ENCODE assay signal across 20 cellular contexts in genomic region chr13:106468948-106469590, GRCh38.
"Had no signal": no experiment of that assay in that cellular context is flagged by ENCODE, and none has a peak within 500 bp of the region (broad histone marks: within the 10 kb centered on the region; RNA-seq: fewer than 3 reads in every experiment).

No MANE protein-coding gene starts in this region.

- H3K4me1 Mint-ChIP-seq: central memory CD8-positive, alpha-beta T cell had no signal

- H3K4me3 Mint-ChIP-seq: central memory CD8-positive, alpha-beta T cell; nephron had no signal

- DNase-seq: effector memory CD4-positive, alpha-beta T cell; esophagus squamous epithelium; foreskin fibroblast; kidney glomerular epithelial cell; mammary epithelial cell; psoas muscle; sigmoid colon; stimulated activated CD4-positive, alpha-beta T cell treated with anti-CD3 and anti-CD28 coated beads, Interleukin-12 subunit alpha, Interleukin-12 subunit beta, amount 100 ng/mL, for 4 hours; stimulated activated naive CD4-positive, alpha-beta T cell treated with Interleukin-2 at 50 U/mL for 16 hours; uterus had no signal

- H3K27ac ChIP-seq: epithelial cell of prostate, esophagus squamous epithelium, neutrophil, psoas muscle, skin epidermis, suprapubic skin, thyroid gland, upper lobe of left lung, uterus had no signal

- H3K9me3 ChIP-seq: esophagus squamous epithelium, gastroesophageal sphincter, neutrophil, psoas muscle, sigmoid colon, suprapubic skin, thyroid gland, upper lobe of left lung, uterus had no signal

- H3K27me3 ChIP-seq: esophagus squamous epithelium, gastroesophageal sphincter, sigmoid colon, thyroid gland, upper lobe of left lung, uterus had no signal

- ATAC-seq: gastroesophageal sphincter, left lobe of liver had no signal

- H3K4me1 ChIP-seq: psoas muscle, uterus had no signal

- H3K4me3 ChIP-seq: esophagus squamous epithelium, gastroesophageal sphincter, sigmoid colon, skin epidermis, suprapubic skin, thyroid gland, upper lobe of left lung, uterus had no signal

- H3K27ac Mint-ChIP-seq: nephron had no signal

- H3K36me3 ChIP-seq: esophagus squamous epithelium, gastroesophageal sphincter, neutrophil, sigmoid colon, suprapubic skin, thyroid gland, upper lobe of left lung, uterus had no signal

- H3K9me3 Mint-ChIP-seq: central memory CD8-positive, alpha-beta T cell; nephron had no signal
